ENCODE assay signal across 17 cellular contexts in the genomic region with DNA sequence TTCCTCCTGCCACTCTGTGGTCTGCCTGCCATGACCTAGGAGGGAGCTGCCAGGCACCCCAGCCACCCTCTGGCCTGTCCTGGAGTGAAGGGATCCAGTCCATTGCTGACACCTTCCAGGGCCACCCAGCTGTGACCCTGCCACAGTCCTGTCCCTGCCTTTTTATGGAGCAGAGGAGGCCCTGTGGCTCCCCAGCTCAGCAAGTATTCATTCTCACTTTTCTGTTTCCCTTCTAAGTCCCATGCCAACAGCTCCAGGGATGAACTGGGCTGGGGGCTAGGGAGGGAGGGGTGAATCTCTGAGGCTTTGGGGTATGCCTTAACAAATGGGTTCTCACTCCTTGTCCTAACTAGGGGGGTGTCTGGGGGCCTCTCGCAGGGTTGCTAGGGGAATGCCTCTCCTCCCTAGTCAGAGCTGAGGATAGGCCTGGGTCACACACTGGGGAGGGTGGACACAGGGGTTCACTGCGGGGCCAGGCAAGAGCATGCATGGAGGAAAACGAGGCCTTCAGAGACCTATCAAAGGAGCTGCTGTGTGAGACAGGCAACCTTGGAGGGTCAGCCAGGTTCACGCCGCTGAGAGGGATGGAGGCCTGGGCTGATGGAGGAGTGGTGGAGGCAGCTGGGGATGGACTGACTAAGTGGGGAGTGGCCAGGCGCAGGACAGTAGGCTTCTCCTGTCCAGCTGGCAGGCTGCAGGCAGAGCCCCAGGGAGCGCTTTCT. TPM values are rescaled to one million over a fixed set of nuclear protein-coding genes. Genes with fewer than 3 reads are reported as not detected.
A peak's percentile ranks its signal among the peaks of the same experiment; 100 is the strongest.
DNase-seq lines count a peak whose midpoint lies in the region; ATAC-seq and TF ChIP-seq lines count a peak whose summit lies in the region.
"Had no signal": no experiment of that assay in that cellular context is flagged by ENCODE, and none has a peak within 500 bp of the region (broad histone marks: within the 10 kb centered on the region; RNA-seq: fewer than 3 reads in every experiment).

No MANE protein-coding gene starts in this region.

- H3K4me3 Mint-ChIP-seq in osteocyte (ENCODE audit: unreplicated experiment) (no peak overlapping the region), GM23338 (no peak overlapping the region)
- H3K4me3 Mint-ChIP-seq: activated CD4-positive, alpha-beta memory T cell treated with anti-CD3 and anti-CD28 coated beads, Interleukin-2, amount 10 ng/mL, durations not matched to agents 7 days and 5 days; activated T-helper 17 cell treated with anti-CD3 and anti-CD28 coated beads, Interleukin-2, amount 50 U/mL, for 72 hours; memory B cell had no signal

- peak overlapping the region; percentile 67 for H3K27ac Mint-ChIP-seq in osteocyte (ENCODE audit: unreplicated experiment)
- H3K27ac Mint-ChIP-seq in GM23338, result no peak overlapping the region
- H3K27ac Mint-ChIP-seq: activated CD4-positive, alpha-beta memory T cell treated with anti-CD3 and anti-CD28 coated beads, Interleukin-2, amount 10 ng/mL, durations not matched to agents 7 days and 5 days; activated T-helper 17 cell treated with anti-CD3 and anti-CD28 coated beads, Interleukin-2, amount 50 U/mL, for 72 hours; memory B cell had no signal

- H3K4me3 ChIP-seq in heart left ventricle, result no peak overlapping the region
- no peak overlapping the region for H3K4me3 ChIP-seq in left ventricle myocardium inferior
- H3K4me3 ChIP-seq in right cardiac atrium (ENCODE audit: low read length), result no peak overlapping the region
- no peak overlapping the region for H3K4me3 ChIP-seq in GM23338
- H3K4me3 ChIP-seq: dorsolateral prefrontal cortex had no signal

- H3K27me3 ChIP-seq in heart left ventricle (no peaks in the 10 kb centered on the region), left ventricle myocardium inferior (ENCODE audit: low read depth) (no peaks in the 10 kb centered on the region), right cardiac atrium (ENCODE audit: control insufficient read depth, insufficient read depth) (no peaks in the 10 kb centered on the region), GM23338 (ENCODE audit: insufficient read depth) (peaks cover 72% of the 10 kb centered on the region)
- H3K27me3 ChIP-seq: dorsolateral prefrontal cortex had no signal

- intact Hi-C loops in heart left ventricle (cut with DNase I) (no loop called here), left ventricle myocardium inferior (cut with micrococcal nuclease) (no loop called here), right cardiac atrium (cut with DNase I) (no loop called here)

- WGBS in heart left ventricle, 4 donors, result 51 to 89% (median 79%) methylated on average over 7 of the region's 7 CpGs
- WGBS in right cardiac atrium, result 57% methylated on average over 7 of the region's 7 CpGs

- H3K36me3 ChIP-seq in heart left ventricle (no peaks in the 10 kb centered on the region), left ventricle myocardium inferior (no peaks in the 10 kb centered on the region), GM23338 (ENCODE audit: insufficient read depth) (no peaks in the 10 kb centered on the region)

- TF ChIP-seq CTCF in heart left ventricle (IDR thresholded peaks at IDR 0.05) (no peak), left ventricle myocardium inferior (IDR thresholded peaks at IDR 0.05; ENCODE audit: borderline replicate concordance) (no peak), osteocyte (IDR thresholded peaks at IDR 0.05) (no peak), GM23338 (conservative IDR thresholded peaks at IDR 0.05; ENCODE audit: low read depth in 2 of 2) (no peak), GM13976 (IDR thresholded peaks at IDR 0.05; ENCODE audit: borderline replicate concordance, control extremely low read depth, extremely low read depth, insufficient read depth, missing control alignments) (no peak)

- ATAC-seq in heart left ventricle (peak in 3 of 4 donors; percentile 27 to 61 (median 31)), right cardiac atrium (peak; percentile 22 to 64), GM23338 (no peak)
- ATAC-seq: activated T-helper 17 cell treated with anti-CD3 and anti-CD28 coated beads, Interleukin-2, amount 50 U/mL, for 72 hours had no signal

- H3K9me3 ChIP-seq in heart left ventricle, result no peaks in the 10 kb centered on the region
- no peaks in the 10 kb centered on the region for H3K9me3 ChIP-seq in left ventricle myocardium inferior (replicated peaks)
- no peaks in the 10 kb centered on the region for H3K9me3 ChIP-seq in right cardiac atrium (ENCODE audit: control insufficient read depth, low read length)

- no peaks in the 10 kb centered on the region for H3K9me2 ChIP-seq in GM23338 (ENCODE audit: insufficient read depth)

- no peaks in the 10 kb centered on the region for H3K79me2 ChIP-seq in GM23338 (replicated peaks; ENCODE audit: insufficient read depth)

- H2AFZ ChIP-seq in GM23338, result no peak overlapping the region

- H3K27ac ChIP-seq in heart left ventricle (peak overlapping the region in 2 of 12 donors; percentile 22 to 45), left ventricle myocardium inferior (replicated peaks) (no peak overlapping the region), right cardiac atrium (ENCODE audit: low read length) (no peak overlapping the region), GM23338 (ENCODE audit: low read depth) (no peak overlapping the region)

- H3K27me3 Mint-ChIP-seq in osteocyte (ENCODE audit: unreplicated experiment), result no peaks in the 10 kb centered on the region
- peaks cover 33% of the 10 kb centered on the region for H3K27me3 Mint-ChIP-seq in GM23338 (ENCODE audit: insufficient read depth, low read depth, poor library complexity)
- H3K27me3 Mint-ChIP-seq: activated CD4-positive, alpha-beta memory T cell treated with anti-CD3 and anti-CD28 coated beads, Interleukin-2, amount 10 ng/mL, durations not matched to agents 7 days and 5 days; activated T-helper 17 cell treated with anti-CD3 and anti-CD28 coated beads, Interleukin-2, amount 50 U/mL, for 72 hours; memory B cell had no signal

- H3K4me1 ChIP-seq in heart left ventricle, result peaks cover 0 to 41% (median 14%) of the 10 kb centered on the region in 12 donors
- peaks cover 35% of the 10 kb centered on the region for H3K4me1 ChIP-seq in left ventricle myocardium inferior
- H3K4me1 ChIP-seq in right cardiac atrium (ENCODE audit: control insufficient read depth, insufficient read depth, low read length), result peaks cover 4% of the 10 kb centered on the region
- peaks cover 33% of the 10 kb centered on the region for H3K4me1 ChIP-seq in GM23338 (ENCODE audit: insufficient read depth)

- no peak for TF ChIP-seq POLR2A in heart left ventricle (IDR thresholded peaks at IDR 0.05)

- no peaks in the 10 kb centered on the region for H4K20me1 ChIP-seq in GM23338 (replicated peaks; ENCODE audit: insufficient read depth)

- DNase-seq in heart left ventricle, result peak in 2 of 5 donors; percentile 11 to 48
- DNase-seq in left ventricle myocardium inferior, result no peak
- peak in 2 of 3 donors; percentile 47 to 59 for DNase-seq in right cardiac atrium
- DNase-seq in osteocyte (ENCODE audit: extremely low spot score, unreplicated experiment), result peak; percentile 78
- DNase-seq in nucleus accumbens (lab: John Stamatoyannopoulos, UW), result no peak
- DNase-seq in GM23338 (ENCODE audit: low spot score), result no peak
- DNase-seq in HUDEP-2 (lab: John Stamatoyannopoulos, UW; ENCODE audit: unreplicated experiment in 76 of 76), result no peak
- DNase-seq in GM13976 (ENCODE audit: low spot score), result no peak
- DNase-seq: activated CD4-positive, alpha-beta memory T cell treated with anti-CD3 and anti-CD28 coated beads, Interleukin-2, amount 10 ng/mL, durations not matched to agents 7 days and 5 days; amygdala; NCI-H187; NCI-H82; SHP77; stimulated activated CD4-positive, alpha-beta T cell treated with anti-CD3 and anti-CD28 coated beads, Interleukin-4, amount 100 ng/mL, for 1 hour had no signal

- H3K4me1 Mint-ChIP-seq in osteocyte (ENCODE audit: unreplicated experiment), result peaks cover 7% of the 10 kb centered on the region
- peaks cover 42% of the 10 kb centered on the region for H3K4me1 Mint-ChIP-seq in GM23338
- H3K4me1 Mint-ChIP-seq: activated CD4-positive, alpha-beta memory T cell treated with anti-CD3 and anti-CD28 coated beads, Interleukin-2, amount 10 ng/mL, durations not matched to agents 7 days and 5 days; activated T-helper 17 cell treated with anti-CD3 and anti-CD28 coated beads, Interleukin-2, amount 50 U/mL, for 72 hours; memory B cell had no signal

- no peak overlapping the region for H3K4me2 ChIP-seq in GM23338

- H3K36me3 Mint-ChIP-seq in osteocyte (ENCODE audit: unreplicated experiment), result no peaks in the 10 kb centered on the region
- H3K36me3 Mint-ChIP-seq in GM23338 (ENCODE audit: low read depth), result no peaks in the 10 kb centered on the region
- H3K36me3 Mint-ChIP-seq: memory B cell had no signal

- no peaks in the 10 kb centered on the region for H3K9me3 Mint-ChIP-seq in osteocyte (ENCODE audit: unreplicated experiment)
- no peaks in the 10 kb centered on the region for H3K9me3 Mint-ChIP-seq in GM23338
- H3K9me3 Mint-ChIP-seq: activated CD4-positive, alpha-beta memory T cell treated with anti-CD3 and anti-CD28 coated beads, Interleukin-2, amount 10 ng/mL, durations not matched to agents 7 days and 5 days; activated T-helper 17 cell treated with anti-CD3 and anti-CD28 coated beads, Interleukin-2, amount 50 U/mL, for 72 hours; memory B cell had no signal

- in situ Hi-C loops in GM13976 (cut with MboI; ENCODE audit: low sequenced_read_pairs, unreplicated experiment), result no loop called here

- no peaks in the 10 kb centered on the region for H3F3A ChIP-seq in GM23338 (replicated peaks; ENCODE audit: low read depth)

TF ChIP-seq in GM23338, 12 proteins besides CTCF, POLR2A, EP300 and RAD21 (continues in another document):
- no peak for TF ChIP-seq EZH2phosphoT487 (IDR thresholded peaks at IDR 0.05; ENCODE audit: unreplicated experiment)

RNA-seq across cellular contexts. Expression of gene EPHB3, which starts 31.8 kb away (rescaled TPM):
- total RNA-seq in heart left ventricle (1 to 10 TPM in 8 of 9 donors, under 1 TPM in 1; 1.00 to 4.6 (median 2.4) TPM), left ventricle myocardium inferior (5.0 TPM), right cardiac atrium (1 to 10 TPM; 1.3 to 3.4 (median 2.9) TPM), osteocyte (10.6 and 11.4 TPM in 2 replicates)
- polyA plus RNA-seq in heart left ventricle (1 to 10 TPM; 1.4 TPM), right cardiac atrium (0.52 TPM), GM23338 (2016; fragmentation: Nextera tagmentation; extraction: Ambion mirVana) (0.54 and 0.57 TPM in 2 replicates)
- total RNA-seq in GM23338 (2014; rRNA removed; shearing (Covaris generic)), result 1.0 and 2.0 TPM in 2 replicates

Comparison
In these comparisons a context has a peak if more than half of its experiments do, and no peak if none do; other contexts are left out.
1. DNase-seq: peak in right cardiac atrium (2 of 3) and osteocyte (single experiment); none in left ventricle myocardium inferior (single experiment), nucleus accumbens (0 of 56), GM23338 (single experiment), HUDEP-2 (0 of 76) and GM13976 (single experiment).